In the genomic region with DNA sequence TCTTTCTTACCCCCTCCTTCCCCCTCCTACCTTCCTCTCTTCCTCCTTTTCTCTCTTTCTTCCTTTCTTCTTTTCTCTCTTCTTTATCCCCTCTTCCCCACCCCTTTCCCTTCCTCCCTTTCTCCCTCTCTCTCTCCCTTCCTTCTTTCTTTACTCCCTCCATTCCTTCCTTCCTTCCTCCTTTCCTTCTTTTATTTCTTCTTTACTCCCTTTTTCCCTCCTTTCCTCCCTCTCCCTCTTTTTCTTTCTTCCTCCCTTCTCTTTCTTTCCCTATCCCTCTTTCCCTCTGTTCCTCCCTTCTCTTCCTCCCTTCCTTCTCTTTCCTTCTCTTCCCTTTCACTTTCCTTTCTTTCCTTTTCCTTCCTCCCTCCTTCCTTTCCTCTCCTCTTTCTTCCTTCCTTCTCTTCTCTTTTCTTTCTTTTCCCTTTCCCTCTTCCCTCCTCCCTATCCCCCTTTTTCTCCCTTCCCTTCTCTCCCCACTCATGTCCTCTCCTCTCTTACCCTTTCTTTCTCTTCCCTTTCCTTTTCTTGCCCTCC, we compare ENCODE assay signal across 2 cellular contexts.
A peak's percentile ranks its signal among the peaks of the same experiment; 100 is the strongest.
TF ChIP-seq lines count a peak whose summit lies in the region.

No MANE protein-coding gene starts in this region.

TF ChIP-seq in HepG2, 621 proteins besides CTCF, POLR2A, EP300 and RAD21:
- TF ChIP-seq ARNT2 (CRISPR knock-in tag; IDR thresholded peaks at IDR 0.05; ENCODE audit: low read depth) (no peak), ZSCAN30 (CRISPR knock-in tag; IDR thresholded peaks at IDR 0.05) (no peak), IRF2 (CRISPR knock-in tag; IDR thresholded peaks at IDR 0.05) (no peak), HNRNPK (IDR thresholded peaks at IDR 0.05; ENCODE audit: low read depth, low read length, poor library complexity, severe bottlenecking) (peak; percentile 24)
- TF ChIP-seq, protein P1, sequence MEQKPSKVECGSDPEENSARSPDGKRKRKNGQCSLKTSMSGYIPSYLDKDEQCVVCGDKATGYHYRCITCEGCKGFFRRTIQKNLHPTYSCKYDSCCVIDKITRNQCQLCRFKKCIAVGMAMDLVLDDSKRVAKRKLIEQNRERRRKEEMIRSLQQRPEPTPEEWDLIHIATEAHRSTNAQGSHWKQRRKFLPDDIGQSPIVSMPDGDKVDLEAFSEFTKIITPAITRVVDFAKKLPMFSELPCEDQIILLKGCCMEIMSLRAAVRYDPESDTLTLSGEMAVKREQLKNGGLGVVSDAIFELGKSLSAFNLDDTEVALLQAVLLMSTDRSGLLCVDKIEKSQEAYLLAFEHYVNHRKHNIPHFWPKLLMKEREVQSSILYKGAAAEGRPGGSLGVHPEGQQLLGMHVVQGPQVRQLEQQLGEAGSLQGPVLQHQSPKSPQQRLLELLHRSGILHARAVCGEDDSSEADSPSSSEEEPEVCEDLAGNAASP (CRISPR knock-in tag; IDR thresholded peaks at IDR 0.05; ENCODE audit: borderline replicate concordance), result no peak

TF ChIP-seq in K562, 482 proteins besides CTCF, POLR2A, EP300 and RAD21:
- TF ChIP-seq, protein P2, sequence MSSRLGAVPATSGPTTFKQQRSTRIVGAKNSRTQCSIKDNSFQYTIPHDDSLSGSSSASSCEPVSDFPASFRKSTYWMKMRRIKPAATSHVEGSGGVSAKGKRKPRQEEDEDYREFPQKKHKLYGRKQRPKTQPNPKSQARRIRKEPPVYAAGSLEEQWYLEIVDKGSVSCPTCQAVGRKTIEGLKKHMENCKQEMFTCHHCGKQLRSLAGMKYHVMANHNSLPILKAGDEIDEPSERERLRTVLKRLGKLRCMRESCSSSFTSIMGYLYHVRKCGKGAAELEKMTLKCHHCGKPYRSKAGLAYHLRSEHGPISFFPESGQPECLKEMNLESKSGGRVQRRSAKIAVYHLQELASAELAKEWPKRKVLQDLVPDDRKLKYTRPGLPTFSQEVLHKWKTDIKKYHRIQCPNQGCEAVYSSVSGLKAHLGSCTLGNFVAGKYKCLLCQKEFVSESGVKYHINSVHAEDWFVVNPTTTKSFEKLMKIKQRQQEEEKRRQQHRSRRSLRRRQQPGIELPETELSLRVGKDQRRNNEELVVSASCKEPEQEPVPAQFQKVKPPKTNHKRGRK (tag; IDR thresholded peaks at IDR 0.05), result peak; percentile 83
- TF ChIP-seq TBL1XR1 (IDR thresholded peaks at IDR 0.05; ENCODE audit: low read length in 2 of 2) (no peak), SMARCE1 (IDR thresholded peaks at IDR 0.05) (no peak)
